ENCODE assay signal across 15 cellular contexts in the genomic region with DNA sequence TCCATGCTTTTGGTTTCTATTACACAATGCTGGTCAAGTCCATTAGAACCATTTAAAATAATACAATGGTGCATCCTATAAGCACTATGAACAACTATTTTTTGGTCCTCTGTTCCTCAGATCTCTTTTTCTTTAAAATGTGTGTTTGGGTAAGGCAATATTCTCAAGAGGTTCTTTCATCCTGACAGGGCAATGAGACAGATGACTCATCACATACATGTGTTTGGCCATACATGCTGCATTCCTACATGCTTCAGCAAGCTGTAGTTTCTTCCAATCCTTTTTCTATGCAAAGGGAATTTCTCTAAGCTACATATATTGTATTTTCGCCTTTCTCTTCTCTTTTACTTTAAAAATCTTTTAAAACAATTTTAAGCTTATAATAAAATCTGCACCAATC.
DNase-seq lines count a peak whose midpoint lies in the region; ATAC-seq and TF ChIP-seq lines count a peak whose summit lies in the region.
"Had no signal": no experiment of that assay in that cellular context is flagged by ENCODE, and none has a peak within 500 bp of the region (broad histone marks: within the 10 kb centered on the region; RNA-seq: fewer than 3 reads in every experiment).

No MANE protein-coding gene starts in this region.

- ATAC-seq in GM18870 (IDR thresholded peaks at IDR 0.05; ENCODE audit: unreplicated experiment) (peak; percentile 60), HG03565 (IDR thresholded peaks at IDR 0.05; ENCODE audit: unreplicated experiment) (peak; percentile 53)
- ATAC-seq: Panc1 had no signal

- no peaks in the 10 kb centered on the region for H3K36me3 ChIP-seq in brain microvascular endothelial cell (replicated peaks)

- H3K27ac ChIP-seq in brain microvascular endothelial cell (no peak overlapping the region), substantia nigra (ENCODE audit: low read depth, low read length, poor library complexity, severe bottlenecking) (no peak overlapping the region)
- H3K27ac ChIP-seq: HL-60 had no signal

- no peak overlapping the region for H3K4me3 ChIP-seq in brain microvascular endothelial cell (ENCODE audit: low read depth, low read length)

- no peaks in the 10 kb centered on the region for H3K27me3 ChIP-seq in brain microvascular endothelial cell (replicated peaks)

- in situ Hi-C loops in brain microvascular endothelial cell (cut with HindIII; ENCODE audit: low pct_ligation_motif_present, low sequenced_read_pairs) = no loop called here

- TF ChIP-seq CTCF in brain microvascular endothelial cell (IDR thresholded peaks at IDR 0.05; ENCODE audit: low read depth, low read length, missing control alignments) = no peak

- peak; percentile 9 for DNase-seq in EL
- DNase-seq in glomerular visceral epithelial cell (ENCODE audit: extremely low spot score) = peak; percentile 3
- DNase-seq in activated CD4-positive, alpha-beta T cell treated with anti-CD3 and anti-CD28 coated beads, Interleukin-2, amount 50 U/mL, for 1 hour = no peak
- no peak for DNase-seq in brain microvascular endothelial cell
- no peak for DNase-seq in substantia nigra (lab: John Stamatoyannopoulos, UW)
- DNase-seq: CD4-positive, alpha-beta memory T cell; GOT3; NCI-H1417 treated with DMSO at 0.1 percent for 48 hours; NCI-H1930; NCI-H510A; Right ventricle myocardium superior had no signal

Comparison
In these comparisons a context has a peak if more than half of its experiments do, and no peak if none do; other contexts are left out.
1. DNase-seq: peak in EL (single experiment) and glomerular visceral epithelial cell (single experiment); none in activated CD4-positive, alpha-beta T cell treated with anti-CD3 and anti-CD28 coated beads, Interleukin-2, amount 50 U/mL, for 1 hour (single experiment), brain microvascular endothelial cell (single experiment) and substantia nigra (0 of 49).